In the genomic region with DNA sequence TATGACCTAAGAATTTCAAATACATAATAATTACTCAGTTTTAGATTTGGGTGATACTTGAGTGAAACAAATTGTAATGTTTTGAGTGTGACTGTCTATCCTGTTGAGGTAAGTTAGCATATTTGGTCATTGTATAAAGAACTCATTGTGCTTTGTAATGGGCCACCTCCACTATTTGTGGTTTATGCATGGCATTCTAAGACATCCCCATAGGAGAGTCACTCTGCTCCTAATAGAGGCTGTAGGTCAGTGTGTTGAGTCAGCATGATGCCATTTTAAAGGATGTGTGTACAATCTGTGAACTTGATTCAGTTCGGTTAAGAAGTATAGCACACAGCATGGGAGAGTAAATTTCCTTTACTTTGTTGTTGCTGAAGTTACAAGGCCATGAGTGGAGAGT, we compare ENCODE assay signal across 22 cellular contexts.
DNase-seq lines count a peak whose midpoint lies in the region; ATAC-seq and TF ChIP-seq lines count a peak whose summit lies in the region.
"Had no signal": no experiment of that assay in that cellular context is flagged by ENCODE, and none has a peak within 500 bp of the region (broad histone marks: within the 10 kb centered on the region; RNA-seq: fewer than 3 reads in every experiment).

No MANE protein-coding gene starts in this region.

- no peaks in the 10 kb centered on the region for H3K27me3 Mint-ChIP-seq in stimulated activated naive B cell treated with anti-CD40 and anti-IgM and Interleukin-4, amounts not matched to agents 10 μg/mL and 1 μg/mL and 100 μg/mL, for 72 hours

- DNase-seq in H4 (ENCODE audit: low spot score) = peak; percentile 2
- peak; percentile 25 for DNase-seq in RKO (ENCODE audit: low spot score)
- peak; percentile 10 for DNase-seq in choroid plexus epithelial cell (ENCODE audit: low read depth)
- peak; percentile 4 for DNase-seq in mesenchymal stem cell
- DNase-seq in stimulated activated naive B cell treated with anti-CD40 and anti-IgM and Interleukin-4, amounts not matched to agents 10 μg/mL and 1 μg/mL and 100 μg/mL, for 72 hours = no peak
- DNase-seq in HUDEP-2 (lab: John Stamatoyannopoulos, UW; ENCODE audit: unreplicated experiment in 76 of 76) = no peak
- DNase-seq in medulla oblongata (ENCODE audit: extremely low spot score) = no peak
- DNase-seq: DMS153; DND-41; GOT3; KBM-7; MM.1S; NCI-H2029 treated with DMSO at 0.1 percent for 48 hours; NCI-H446 treated with DMSO at 0.1 percent for 48 hours; NCI-H526; NCI-H82; NK-92 treated with Interleukin-12 subunit alpha and Interleukin-12 subunit beta, amount 100 ng/mL, for 24 hours; PC-9; SHP77 had no signal

- H3K4me1 ChIP-seq in mesenchymal stem cell (ENCODE audit: control insufficient read depth, insufficient read depth, low read depth, low read length) = no peaks in the 10 kb centered on the region

- no peak overlapping the region for H4K8ac ChIP-seq in mesenchymal stem cell (ENCODE audit: low read length)

- H3K18ac ChIP-seq in mesenchymal stem cell (ENCODE audit: low read depth in 1 of 2, low read length in 2 of 2) = no peak overlapping the region

- H4K91ac ChIP-seq in mesenchymal stem cell (ENCODE audit: low read length) = no peak overlapping the region

- no peak overlapping the region for H3K4me3 ChIP-seq in choroid plexus epithelial cell (ENCODE audit: low read depth, low read length)
- H3K4me3 ChIP-seq in mesenchymal stem cell (ENCODE audit: insufficient read depth in 1 of 2, low read depth in 1 of 2, low read length in 2 of 2) = no peak overlapping the region
- H3K4me3 ChIP-seq: PC-9 had no signal

- H3K23ac ChIP-seq in mesenchymal stem cell (ENCODE audit: low read length in 2 of 2) = no peak overlapping the region

- no peak overlapping the region for H2BK5ac ChIP-seq in mesenchymal stem cell (ENCODE audit: low read depth, low read length, poor library complexity, severe bottlenecking)

- H3K4me2 ChIP-seq in mesenchymal stem cell (ENCODE audit: low read length, poor library complexity, severe bottlenecking) = no peak overlapping the region
- H3K4me2 ChIP-seq: PC-9 had no signal

- H3K27me3 ChIP-seq in mesenchymal stem cell (ENCODE audit: control insufficient read depth in 1 of 2, insufficient read depth in 1 of 2, low read length in 2 of 2) = no peaks in the 10 kb centered on the region

- no peaks in the 10 kb centered on the region for H3K79me1 ChIP-seq in mesenchymal stem cell (replicated peaks; ENCODE audit: low read length, poor library complexity, severe bottlenecking)

- H2AK5ac ChIP-seq in mesenchymal stem cell (ENCODE audit: low read length, severe bottlenecking) = no peak overlapping the region

- no peak overlapping the region for H2BK120ac ChIP-seq in mesenchymal stem cell (ENCODE audit: low read depth, low read length)

- no peak overlapping the region for H3K4me3 Mint-ChIP-seq in stimulated activated naive B cell treated with anti-CD40 and anti-IgM and Interleukin-4, amounts not matched to agents 10 μg/mL and 1 μg/mL and 100 μg/mL, for 72 hours

- H3K36me3 Mint-ChIP-seq in stimulated activated naive B cell treated with anti-CD40 and anti-IgM and Interleukin-4, amounts not matched to agents 10 μg/mL and 1 μg/mL and 100 μg/mL, for 72 hours = no peaks in the 10 kb centered on the region

- H3K27ac ChIP-seq in mesenchymal stem cell (ENCODE audit: low read length, poor library complexity, severe bottlenecking) = no peak overlapping the region
- H3K27ac ChIP-seq: PC-9, RWPE1 had no signal

- no peaks in the 10 kb centered on the region for H3K36me3 ChIP-seq in mesenchymal stem cell (ENCODE audit: control insufficient read depth in 1 of 2, insufficient read depth in 2 of 2, low read depth in 1 of 2, low read length in 2 of 2)

- peaks cover 15% of the 10 kb centered on the region for H3K9me3 ChIP-seq in mesenchymal stem cell (ENCODE audit: control insufficient read depth, low read length)

- no peak overlapping the region for H3K14ac ChIP-seq in mesenchymal stem cell (ENCODE audit: low read length in 2 of 2)

- TF ChIP-seq CTCF in choroid plexus epithelial cell (conservative IDR thresholded peaks at IDR 0.05; ENCODE audit: low read depth, low read length) = no peak

- H2BK12ac ChIP-seq in mesenchymal stem cell (ENCODE audit: low read length in 2 of 2) = no peak overlapping the region

- no peak overlapping the region for H3K4ac ChIP-seq in mesenchymal stem cell (ENCODE audit: low read depth in 1 of 2, low read length in 2 of 2)

- H3K4me1 Mint-ChIP-seq in stimulated activated naive B cell treated with anti-CD40 and anti-IgM and Interleukin-4, amounts not matched to agents 10 μg/mL and 1 μg/mL and 100 μg/mL, for 72 hours = no peaks in the 10 kb centered on the region

- no peak overlapping the region for H2AFZ ChIP-seq in mesenchymal stem cell (ENCODE audit: low read depth, low read length)
- H2AFZ ChIP-seq: PC-9 had no signal

- WGBS in mesenchymal stem cell = 100% methylated on average over 1 of the region's 1 CpG

- no peak overlapping the region for H3K27ac Mint-ChIP-seq in stimulated activated naive B cell treated with anti-CD40 and anti-IgM and Interleukin-4, amounts not matched to agents 10 μg/mL and 1 μg/mL and 100 μg/mL, for 72 hours

- ATAC-seq in stimulated activated naive B cell treated with anti-CD40 and anti-IgM and Interleukin-4, amounts not matched to agents 10 μg/mL and 1 μg/mL and 100 μg/mL, for 72 hours (replicated peaks) = no peak
- no peak for ATAC-seq in HG03159 (IDR thresholded peaks at IDR 0.05; ENCODE audit: unreplicated experiment)
- ATAC-seq: HCT116 had no signal

- peaks cover 3 to 6% of the 10 kb centered on the region in 2 donors for H3K9me3 Mint-ChIP-seq in stimulated activated naive B cell treated with anti-CD40 and anti-IgM and Interleukin-4, amounts not matched to agents 10 μg/mL and 1 μg/mL and 100 μg/mL, for 72 hours

- no peak overlapping the region for H3K9ac ChIP-seq in mesenchymal stem cell (ENCODE audit: low read length)

- H2BK15ac ChIP-seq in mesenchymal stem cell (ENCODE audit: low read depth, poor library complexity, severe bottlenecking) = no peak overlapping the region

Comparison
In these comparisons a context has a peak if more than half of its experiments do, and no peak if none do; other contexts are left out.
1. DNase-seq: peak in H4 (single experiment), RKO (single experiment), choroid plexus epithelial cell (single experiment) and mesenchymal stem cell (single experiment); none in stimulated activated naive B cell treated with anti-CD40 and anti-IgM and Interleukin-4, amounts not matched to agents 10 μg/mL and 1 μg/mL and 100 μg/mL, for 72 hours (single experiment), HUDEP-2 (0 of 76) and medulla oblongata (single experiment).